8 cellular contexts compared by ENCODE assay signal in genomic region chr9:32524558-32525461, GRCh38. TPM values are rescaled to one million over a fixed set of nuclear protein-coding genes. Genes with fewer than 3 reads are reported as not detected.
A peak's percentile ranks its signal among the peaks of the same experiment; 100 is the strongest.
DNase-seq lines count a peak whose midpoint lies in the region; ATAC-seq, FAIRE-seq and TF ChIP-seq lines count a peak whose summit lies in the region.

No MANE protein-coding gene starts in this region.

- H3K79me1 ChIP-seq in H1 (ENCODE audit: low read depth, low read length) = no peaks in the 10 kb centered on the region; the same call in 1 of the 2 replicates

- H2BK120ac ChIP-seq in H1 (replicated peaks; ENCODE audit: low read depth, low read length) = no peak overlapping the region

- no peak overlapping the region for H4K91ac ChIP-seq in H1 (replicated peaks; ENCODE audit: insufficient read length, low read length)

- H2BK15ac ChIP-seq in H1 (ENCODE audit: low read length) = no peak overlapping the region

- H3K14ac ChIP-seq in H1 (ENCODE audit: insufficient read length) = no peak overlapping the region

- no peak overlapping the region for H4K8ac ChIP-seq in H1 (ENCODE audit: extremely low read depth, insufficient read depth, low read length)

- 0 out of 2 replicates have a peak overlapping the region, but pooled peaks have one; percentile 80 for H2AFZ ChIP-seq in H1 (ENCODE audit: low read length)

- H3K23ac ChIP-seq in H1 (ENCODE audit: insufficient read length) = no peak overlapping the region

- peak overlapping the region; percentile 78 to 83 for H3K4me2 ChIP-seq in H1 (ENCODE audit: insufficient read depth in 1 of 2, low read depth in 2 of 2, low read length in 2 of 2)

- FAIRE-seq in H1 (lab: Jason Lieb, UNC) = no peak

- DNase-seq in DMS153 (lab: John Stamatoyannopoulos, UW) = peak; percentile 20
- no peak for DNase-seq in Peyer's patch
- no peak for DNase-seq in H1 (ENCODE audit: low read depth in 1 of 2, low spot score in 2 of 2)
- DNase-seq in natural killer cell = no peak
- DNase-seq in iPS-NIHi7 (ENCODE audit: extremely low spot score) = no peak
- no peak for DNase-seq in SIG-M5 treated with dmso at 0.1 percent for 504 hours (lab: John Stamatoyannopoulos, UW; ENCODE audit: unreplicated experiment)

- H3K27me3 ChIP-seq in Peyer's patch (no peaks in the 10 kb centered on the region), H1 (replicated peaks in 1 of 4; ENCODE audit: control insufficient read depth in 3 of 4, extremely low read depth in 1 of 4, insufficient read depth in 3 of 4, low read length in 3 of 4) (no peaks in the 10 kb centered on the region)

- no peak overlapping the region for H4K5ac ChIP-seq in H1 (ENCODE audit: insufficient read length, low read depth, low read length)

- H3K18ac ChIP-seq in H1 (ENCODE audit: extremely low read depth, low read length) = peak overlapping the region; percentile 40; the same call in 1 of the 2 replicates

- peak overlapping the region; percentile 83 to 94 (median 90) for H3K27ac ChIP-seq in Peyer's patch
- no peak overlapping the region for H3K27ac ChIP-seq in H1 (ENCODE audit: low read depth, low read length)

- H2BK20ac ChIP-seq in H1 (ENCODE audit: low read length) = no peak overlapping the region

- H3K9ac ChIP-seq in H1 (replicated peaks in 1 of 4; ENCODE audit: extremely low read depth in 1 of 4, low read depth in 3 of 4, low read length in 3 of 4) = no peak overlapping the region; a peak in 1 of 7 replicates

- H3K4me3 ChIP-seq in Peyer's patch (peak overlapping the region; percentile 69 to 90 (median 82)), H1 (ENCODE audit: extremely low read depth in 1 of 4, insufficient read depth in 2 of 4, low read depth in 3 of 4, low read length in 4 of 4) (peak overlapping the region; percentile 67 to 90 (median 82); a peak in 6 of 8 replicates)

- WGBS in H1 (ENCODE audit: extremely low coverage in 1 of 2, insufficient coverage in 1 of 2, insufficient read length in 1 of 2, insufficient replicate concordance in 2 of 2, low coverage in 1 of 2, low lambda C conversion rate in 2 of 2, missing lambda C conversion rate in 1 of 2), 2 experiments = 62% methylated on average over 25 of the region's 27 CpGs; no CpG with 5 or more reads in 1 of the 2 experiments

- H3K56ac ChIP-seq in H1 (replicated peaks; ENCODE audit: insufficient read length, low read depth, low read length) = no peak overlapping the region

- TF ChIP-seq EP300 in H1 (IDR thresholded peaks at IDR 0.05; ENCODE audit: borderline replicate concordance in 1 of 2, low read depth in 2 of 2, low read length in 2 of 2) = no peak

- peaks cover 0 to 32% (median 2%) of the 10 kb centered on the region in 4 donors for H3K4me1 ChIP-seq in Peyer's patch
- peaks cover 0 to 5% (median 2%) of the 10 kb centered on the region in 4 experiments; a peak in 3 of 7 replicates for H3K4me1 ChIP-seq in H1 (replicated peaks in 1 of 4; ENCODE audit: control insufficient read depth in 3 of 4, insufficient read depth in 4 of 4, low read length in 3 of 4)

- H3K4ac ChIP-seq in H1 (replicated peaks; ENCODE audit: insufficient read length, low read depth, low read length) = no peak overlapping the region

- peaks cover 4% of the 10 kb centered on the region; the same call in 1 of the 2 replicates for H3K23me2 ChIP-seq in H1 (ENCODE audit: low read depth, low read length)

- peak overlapping the region; percentile 79 to 96 for H3K27ac Mint-ChIP-seq in natural killer cell

- peak overlapping the region; percentile 93 for H3K4me3 Mint-ChIP-seq in natural killer cell

- CTCF ChIA-PET in H1 (lab: Charles Lee; ENCODE audit: partially characterized antibody) = interaction anchor here (0.7 to 3.3 kb wide), 14 partner anchors 11 to 537 kb away, joined by 3 to 59 read pairs (median 6); no protein-coding TSS in a partner anchor

- H3K27me3 Mint-ChIP-seq in natural killer cell (ENCODE audit: low read depth in 2 of 2) = no peaks in the 10 kb centered on the region

- peaks cover 56 to 59% of the 10 kb centered on the region in 2 donors for H3K4me1 Mint-ChIP-seq in natural killer cell

- H2AK5ac ChIP-seq in H1 (ENCODE audit: low read depth, low read length) = no peak overlapping the region

- H3K79me2 ChIP-seq in H1 (ENCODE audit: control insufficient read depth in 1 of 2, insufficient read depth in 2 of 2, low read length in 2 of 2) = 0 out of 4 replicates have a peak, but pooled peaks cover 0 to 13% of the 10 kb centered on the region in 2 experiments

- TF ChIP-seq POLR2A in Peyer's patch (IDR thresholded peaks at IDR 0.05) (no peak), H1 (IDR thresholded peaks at IDR 0.05; ENCODE audit: control extremely low read depth in 1 of 2, low read depth in 2 of 2, low read length in 2 of 2) (no peak)

- no peak overlapping the region for H2BK5ac ChIP-seq in H1 (ENCODE audit: low read depth, low read length)

- H3K9me3 ChIP-seq in Peyer's patch (no peaks in the 10 kb centered on the region), H1 (ENCODE audit: insufficient read depth in 2 of 2, low read depth in 1 of 2, low read length in 1 of 2) (peaks cover 4 to 6% of the 10 kb centered on the region in 2 experiments; a peak in 2 of 4 replicates)

- no peaks in the 10 kb centered on the region for H3K36me3 Mint-ChIP-seq in natural killer cell

- H3K36me3 ChIP-seq in Peyer's patch (no peaks in the 10 kb centered on the region), H1 (ENCODE audit: control insufficient read depth in 2 of 4, insufficient read depth in 4 of 4, low read length in 3 of 4) (peaks cover 0 to 3% (median 0%) of the 10 kb centered on the region in 4 experiments; a peak in 3 of 8 replicates)

- POLR2A ChIA-PET in H1 (lab: Charles Lee; ENCODE audit: partially characterized antibody) = interaction anchor here (0.6 to 2.4 kb wide), 9 partner anchors 11 to 486 kb away, joined by 3 to 9 read pairs (median 3); partner anchors contain the start of gene NDUFB6

- peak overlapping the region; percentile 39; the same call in 1 of the 2 replicates for H2BK12ac ChIP-seq in H1 (ENCODE audit: low read depth, low read length)

- TF ChIP-seq RAD21 in H1 (IDR thresholded peaks at IDR 0.05 in 1 of 2, conservative IDR thresholded peaks at IDR 0.05 in 1 of 2; ENCODE audit: low read depth in 2 of 2, low read length in 2 of 2) = no peak

- intact Hi-C loops in natural killer cell (cut with micrococcal nuclease) = no loop called here

- H3K9me3 Mint-ChIP-seq in natural killer cell = no peaks in the 10 kb centered on the region

- TF ChIP-seq CTCF in Peyer's patch (IDR thresholded peaks at IDR 0.05) (no peak), H1 (IDR thresholded peaks at IDR 0.05; ENCODE audit: control extremely low read depth in 1 of 3, insufficient read depth in 1 of 3, low read depth in 1 of 3, low read length in 3 of 3) (no peak), natural killer cell (IDR thresholded peaks at IDR 0.05) (no peak)

- H4K20me1 ChIP-seq in H1 (replicated peaks in 1 of 2; ENCODE audit: control insufficient read depth in 1 of 2, insufficient read depth in 2 of 2, low read length in 2 of 2) = no peaks in the 10 kb centered on the region

- peak; percentile 25 for ATAC-seq in HG02623 (IDR thresholded peaks at IDR 0.05; ENCODE audit: unreplicated experiment)
- ATAC-seq in natural killer cell = peak in 1 of 3 donors; percentile 8
- ATAC-seq in HG03439 (IDR thresholded peaks at IDR 0.05; ENCODE audit: unreplicated experiment) = no peak

RNA-seq across cellular contexts. Expression of gene RIGI, which starts 1.2 kb away (rescaled TPM):
- total RNA-seq in Peyer's patch = 10 to 100 TPM; 15.3 to 21.5 (median 17.7) TPM
- 6.6 and 6.7 TPM in 2 replicates for total RNA-seq in H1 (2021; fragmentation: NEBNext Ultra II Directional; extraction: Animal tissue kit (Norgen Biotek cat#: 25700))
- 1.5 and 3.1 TPM in 2 replicates for polyA plus RNA-seq in H1 (2011; rRNA removed)
- 3.1 TPM for polyA plus RNA-seq in H1 (2011; cell fraction: cytosol; rRNA removed)
- 1.5 TPM for polyA plus RNA-seq in H1 (2011; cell fraction: nucleus; rRNA removed)
- polyA plus RNA-seq in H1 (2012, experiment 1 of 2) = 4.3 to 10.0 TPM (median 5.9 TPM) in 4 replicates
- 0.31 TPM for polyA plus RNA-seq in H1 (2012, experiment 2 of 2)
- 5.4 TPM for polyA plus RNA-seq in H1 (2013, experiment 1 of 2)
- 5.2 TPM for polyA plus RNA-seq in H1 (2013, experiment 2 of 2)
- polyA minus RNA-seq in H1 (2011; rRNA and poly(A)+ RNA removed) = 4.2 and 5.3 TPM in 2 replicates
- polyA minus RNA-seq in H1 (2011; cell fraction: cytosol; rRNA and poly(A)+ RNA removed) = 3.2 TPM
- 6.2 TPM for polyA minus RNA-seq in H1 (2011; cell fraction: nucleus; rRNA and poly(A)+ RNA removed)
- 10 to 100 TPM; 13.8 to 21.3 (median 15.7) TPM for total RNA-seq in natural killer cell

RNA-seq across cellular contexts. Expression of gene SMIM27, which starts 27.3 kb away (rescaled TPM):
- 1 to 10 TPM in 3 of 4 donors, not detected in 1; 1.0 to 4.2 (median 3.2) TPM for total RNA-seq in Peyer's patch
- 15.8 and 18.1 TPM in 2 replicates for total RNA-seq in H1 (2021; fragmentation: NEBNext Ultra II Directional; extraction: Animal tissue kit (Norgen Biotek cat#: 25700))
- 3.6 and 4.3 TPM in 2 replicates for polyA plus RNA-seq in H1 (2011; rRNA removed)
- 6.0 TPM for polyA plus RNA-seq in H1 (2011; cell fraction: cytosol; rRNA removed)
- polyA plus RNA-seq in H1 (2011; cell fraction: nucleus; rRNA removed) = 9.2 TPM
- 16.2 to 37.6 TPM (median 29.0 TPM) in 4 replicates for polyA plus RNA-seq in H1 (2012, experiment 1 of 2)
- polyA plus RNA-seq in H1 (2012, experiment 2 of 2) = 23.2 TPM
- polyA plus RNA-seq in H1 (2013, experiment 1 of 2) = 31.7 TPM
- 30.1 TPM for polyA plus RNA-seq in H1 (2013, experiment 2 of 2)
- 1.3 and 2.4 TPM in 2 replicates for polyA minus RNA-seq in H1 (2011; rRNA and poly(A)+ RNA removed)
- 5.6 TPM for polyA minus RNA-seq in H1 (2011; cell fraction: cytosol; rRNA and poly(A)+ RNA removed)
- polyA minus RNA-seq in H1 (2011; cell fraction: nucleus; rRNA and poly(A)+ RNA removed) = 6.8 TPM
- total RNA-seq in natural killer cell = 10 to 100 TPM; 17.7 to 22.8 (median 18.0) TPM

RNA-seq across cellular contexts. Expression of gene TOPORS, which starts 27.6 kb away (rescaled TPM):
- 10 to 100 TPM; 14.9 to 22.0 (median 18.6) TPM for total RNA-seq in Peyer's patch
- 26.9 and 30.7 TPM in 2 replicates for total RNA-seq in H1 (2021; fragmentation: NEBNext Ultra II Directional; extraction: Animal tissue kit (Norgen Biotek cat#: 25700))
- 7.9 and 10.3 TPM in 2 replicates for polyA plus RNA-seq in H1 (2011; rRNA removed)
- 15.7 TPM for polyA plus RNA-seq in H1 (2011; cell fraction: cytosol; rRNA removed)
- polyA plus RNA-seq in H1 (2011; cell fraction: nucleus; rRNA removed) = 7.2 TPM
- 14.6 to 24.7 TPM (median 16.4 TPM) in 4 replicates for polyA plus RNA-seq in H1 (2012, experiment 1 of 2)
- polyA plus RNA-seq in H1 (2012, experiment 2 of 2) = 1.0 TPM
- polyA plus RNA-seq in H1 (2013, experiment 1 of 2) = 33.6 TPM
- polyA plus RNA-seq in H1 (2013, experiment 2 of 2) = 32.3 TPM
- 33.0 and 45.2 TPM in 2 replicates for polyA minus RNA-seq in H1 (2011; rRNA and poly(A)+ RNA removed)
- polyA minus RNA-seq in H1 (2011; cell fraction: cytosol; rRNA and poly(A)+ RNA removed) = 18.3 TPM
- polyA minus RNA-seq in H1 (2011; cell fraction: nucleus; rRNA and poly(A)+ RNA removed) = 36.2 TPM
- total RNA-seq in natural killer cell = 10 to 100 TPM; 27.5 to 30.4 (median 29.8) TPM

RNA-seq across cellular contexts. Expression of gene NDUFB6, which starts 48.1 kb away (rescaled TPM):
- total RNA-seq in Peyer's patch (10 to 100 TPM; 22.0 to 62.7 (median 33.5) TPM), natural killer cell (10 to 100 TPM; 12.6 to 14.6 (median 13.3) TPM)
- total RNA-seq in H1 (2021; fragmentation: NEBNext Ultra II Directional; extraction: Animal tissue kit (Norgen Biotek cat#: 25700)) = 61.4 and 62.5 TPM in 2 replicates
- polyA plus RNA-seq in H1 (2011; rRNA removed) = 43.6 and 55.8 TPM in 2 replicates
- polyA plus RNA-seq in H1 (2011; cell fraction: cytosol; rRNA removed) = 62.6 TPM
- polyA plus RNA-seq in H1 (2011; cell fraction: nucleus; rRNA removed) = 18.0 TPM
- polyA plus RNA-seq in H1 (2012, experiment 1 of 2) = 42.1 to 62.5 TPM (median 50.8 TPM) in 4 replicates
- polyA plus RNA-seq in H1 (2012, experiment 2 of 2) = 45.8 TPM
- 79.7 TPM for polyA plus RNA-seq in H1 (2013, experiment 1 of 2)
- polyA plus RNA-seq in H1 (2013, experiment 2 of 2) = 80.0 TPM
- polyA minus RNA-seq in H1 (2011; rRNA and poly(A)+ RNA removed) = 3.6 and 4.3 TPM in 2 replicates
- 42.2 TPM for polyA minus RNA-seq in H1 (2011; cell fraction: cytosol; rRNA and poly(A)+ RNA removed)
- 11.8 TPM for polyA minus RNA-seq in H1 (2011; cell fraction: nucleus; rRNA and poly(A)+ RNA removed)
